32 cellular contexts compared by ENCODE assay signal in genomic region chr7:124202546-124202945, GRCh38.
"Had no signal": no experiment of that assay in that cellular context is flagged by ENCODE, and none has a peak within 500 bp of the region (broad histone marks: within the 10 kb centered on the region; RNA-seq: fewer than 3 reads in every experiment).

No MANE protein-coding gene starts in this region.

- H3K4me1 Mint-ChIP-seq: activated CD4-positive, alpha-beta T cell treated with anti-CD3 and anti-CD28 coated beads for 36 hours; activated CD4-positive, alpha-beta T cell treated with anti-CD3 and anti-CD28 coated beads, Interleukin-2, amount 10 ng/mL, durations not matched to agents 24 days and 14 days; activated CD8-positive, alpha-beta memory T cell treated with anti-CD3 and anti-CD28 coated beads, Interleukin-2, amount 10 ng/mL, durations not matched to agents 7 days and 5 days; T-cell had no signal

- H3K36me3 ChIP-seq: cardiac muscle cell, colonic mucosa, gastrocnemius medialis, heart left ventricle, WERI-Rb-1 had no signal

- H3K27me3 ChIP-seq: body of pancreas, cardiac muscle cell, colonic mucosa, gastrocnemius medialis, heart left ventricle had no signal

- H3K27ac Mint-ChIP-seq: activated CD4-positive, alpha-beta memory T cell treated with anti-CD3 and anti-CD28 coated beads for 36 hours; activated CD4-positive, alpha-beta T cell treated with anti-CD3 and anti-CD28 coated beads for 36 hours; activated CD4-positive, alpha-beta T cell treated with anti-CD3 and anti-CD28 coated beads, Interleukin-2, amount 10 ng/mL, durations not matched to agents 24 days and 14 days; activated CD8-positive, alpha-beta memory T cell treated with anti-CD3 and anti-CD28 coated beads, Interleukin-2, amount 10 ng/mL, durations not matched to agents 7 days and 5 days; activated CD8-positive, alpha-beta T cell treated with anti-CD3 and anti-CD28 coated beads, Interleukin-2, amount 10 ng/mL, durations not matched to agents 7 days and 5 days; activated naive CD8-positive, alpha-beta T cell; activated T-helper 1 cell treated with anti-CD3 and anti-CD28 coated beads, Interleukin-12 subunit alpha, Interleukin-12 subunit beta, Interleukin-2, Interleukin-4 antibody, amounts not matched to agents 30 ng/mL and 10 ng/mL and 1 ng/mL, durations not matched to agents 14 hours and 24 hours and 36 hours; T-cell; T-helper 1 cell treated with Interleukin-12 subunit alpha and Interleukin-12 subunit beta and Interleukin-4 antibody, amounts not matched to agents 30 μg/mL and 1 μg/mL, for 36 hours had no signal

- H3K27ac ChIP-seq: body of pancreas, cardiac muscle cell, colonic mucosa, gastrocnemius medialis, heart left ventricle, WERI-Rb-1 had no signal

- DNase-seq: activated CD4-positive, alpha-beta memory T cell treated with anti-CD3 and anti-CD28 coated beads for 36 hours; activated CD4-positive, alpha-beta T cell treated with anti-CD3 and anti-CD28 coated beads for 36 hours; activated CD4-positive, alpha-beta T cell treated with anti-CD3 and anti-CD28 coated beads, Interleukin-2, amount 10 ng/mL, durations not matched to agents 24 days and 14 days; activated CD4-positive, CD25-positive, alpha-beta regulatory T cell; activated CD4-positive, CD25-positive, alpha-beta regulatory T cell treated with anti-CD3 and anti-CD28 coated beads, Interleukin-2, amount 50 U/mL, for 72 hours; activated CD8-positive, alpha-beta memory T cell treated with anti-CD3 and anti-CD28 coated beads, Interleukin-2, amount 10 ng/mL, durations not matched to agents 7 days and 5 days; activated CD8-positive, alpha-beta memory T cell treated with anti-CD3 and anti-CD28 coated beads, Interleukin-2, amount 50 U/mL, for 4 hours; activated CD8-positive, alpha-beta T cell treated with anti-CD3 and anti-CD28 coated beads, Interleukin-2, amount 10 ng/mL, durations not matched to agents 7 days and 5 days; activated effector memory CD4-positive, alpha-beta T cell treated with Interleukin-2 at 50 U/mL for 16 hours; activated gamma-delta T cell treated with Interleukin-2 at 50 U/mL for 16 hours; activated naive CD4-positive, alpha-beta T cell treated with anti-CD3 and anti-CD28 coated beads, Interleukin-2, amount 50 U/mL, for 16 hours; activated naive CD4-positive, alpha-beta T cell treated with Interleukin-2 at 50 U/mL for 16 hours; activated T-cell treated with anti-CD3 and anti-CD28 coated beads, Interleukin-2, amount 50 U/mL, for 1 hour; activated T-cell treated with anti-CD3 and anti-CD28 coated beads, Interleukin-2, amount 50 U/mL, for 48 hours; amygdala; aorta; body of pancreas; central memory CD4-positive, alpha-beta T cell; cerebellar nuclear complex; colonic mucosa; effector CD8-positive, alpha-beta T cell; gastrocnemius medialis; glutamatergic neuron; heart left ventricle; T-cell; T-helper 9 cell; WERI-Rb-1 had no signal

- H3K4me3 ChIP-seq: body of pancreas, cardiac muscle cell, colonic mucosa, gastrocnemius medialis, heart left ventricle had no signal

- H3K9me3 Mint-ChIP-seq: activated CD4-positive, alpha-beta T cell treated with anti-CD3 and anti-CD28 coated beads, Interleukin-2, amount 10 ng/mL, durations not matched to agents 24 days and 14 days; activated T-helper 1 cell treated with anti-CD3 and anti-CD28 coated beads, Interleukin-12 subunit alpha, Interleukin-12 subunit beta, Interleukin-2, Interleukin-4 antibody, amounts not matched to agents 30 ng/mL and 10 ng/mL and 1 ng/mL, durations not matched to agents 14 hours and 24 hours and 36 hours; T-helper 1 cell treated with Interleukin-12 subunit alpha and Interleukin-12 subunit beta and Interleukin-4 antibody, amounts not matched to agents 30 μg/mL and 1 μg/mL, for 36 hours had no signal

- ATAC-seq: activated CD4-positive, alpha-beta T cell treated with anti-CD3 and anti-CD28 coated beads for 36 hours; activated CD8-positive, alpha-beta memory T cell treated with anti-CD3 and anti-CD28 coated beads, Interleukin-2, amount 10 ng/mL, durations not matched to agents 7 days and 5 days; activated CD8-positive, alpha-beta T cell treated with anti-CD3 and anti-CD28 coated beads, Interleukin-2, amount 10 ng/mL, durations not matched to agents 7 days and 5 days; body of pancreas; esophagus mucosa; gastrocnemius medialis; heart left ventricle; T-cell had no signal

- H3K36me3 Mint-ChIP-seq: activated CD4-positive, alpha-beta memory T cell treated with anti-CD3 and anti-CD28 coated beads for 36 hours; activated CD8-positive, alpha-beta memory T cell treated with anti-CD3 and anti-CD28 coated beads, Interleukin-2, amount 10 ng/mL, durations not matched to agents 7 days and 5 days; activated naive CD8-positive, alpha-beta T cell; T-cell had no signal

- H3K4me3 Mint-ChIP-seq: activated CD4-positive, alpha-beta memory T cell treated with anti-CD3 and anti-CD28 coated beads for 36 hours; activated CD4-positive, alpha-beta T cell treated with anti-CD3 and anti-CD28 coated beads for 36 hours; activated CD4-positive, alpha-beta T cell treated with anti-CD3 and anti-CD28 coated beads, Interleukin-2, amount 10 ng/mL, durations not matched to agents 24 days and 14 days; activated CD8-positive, alpha-beta memory T cell treated with anti-CD3 and anti-CD28 coated beads, Interleukin-2, amount 10 ng/mL, durations not matched to agents 7 days and 5 days; activated CD8-positive, alpha-beta T cell treated with anti-CD3 and anti-CD28 coated beads, Interleukin-2, amount 10 ng/mL, durations not matched to agents 7 days and 5 days; activated naive CD8-positive, alpha-beta T cell; activated T-helper 1 cell treated with anti-CD3 and anti-CD28 coated beads, Interleukin-12 subunit alpha, Interleukin-12 subunit beta, Interleukin-2, Interleukin-4 antibody, amounts not matched to agents 30 ng/mL and 10 ng/mL and 1 ng/mL, durations not matched to agents 14 hours and 24 hours and 36 hours; T-cell; T-helper 1 cell treated with Interleukin-12 subunit alpha and Interleukin-12 subunit beta and Interleukin-4 antibody, amounts not matched to agents 30 μg/mL and 1 μg/mL, for 36 hours had no signal

- H3K9me3 ChIP-seq: body of pancreas, colonic mucosa, gastrocnemius medialis, heart left ventricle had no signal

- H3K27me3 Mint-ChIP-seq: activated CD4-positive, alpha-beta memory T cell treated with anti-CD3 and anti-CD28 coated beads for 36 hours; activated CD4-positive, alpha-beta T cell treated with anti-CD3 and anti-CD28 coated beads for 36 hours; activated CD4-positive, alpha-beta T cell treated with anti-CD3 and anti-CD28 coated beads, Interleukin-2, amount 10 ng/mL, durations not matched to agents 24 days and 14 days; activated CD8-positive, alpha-beta memory T cell treated with anti-CD3 and anti-CD28 coated beads, Interleukin-2, amount 10 ng/mL, durations not matched to agents 7 days and 5 days; activated naive CD8-positive, alpha-beta T cell; T-cell had no signal

- H3K4me1 ChIP-seq: body of pancreas, colonic mucosa, gastrocnemius medialis, heart left ventricle had no signal
